ENCODE assay signal across 8 cellular contexts in the genomic region with DNA sequence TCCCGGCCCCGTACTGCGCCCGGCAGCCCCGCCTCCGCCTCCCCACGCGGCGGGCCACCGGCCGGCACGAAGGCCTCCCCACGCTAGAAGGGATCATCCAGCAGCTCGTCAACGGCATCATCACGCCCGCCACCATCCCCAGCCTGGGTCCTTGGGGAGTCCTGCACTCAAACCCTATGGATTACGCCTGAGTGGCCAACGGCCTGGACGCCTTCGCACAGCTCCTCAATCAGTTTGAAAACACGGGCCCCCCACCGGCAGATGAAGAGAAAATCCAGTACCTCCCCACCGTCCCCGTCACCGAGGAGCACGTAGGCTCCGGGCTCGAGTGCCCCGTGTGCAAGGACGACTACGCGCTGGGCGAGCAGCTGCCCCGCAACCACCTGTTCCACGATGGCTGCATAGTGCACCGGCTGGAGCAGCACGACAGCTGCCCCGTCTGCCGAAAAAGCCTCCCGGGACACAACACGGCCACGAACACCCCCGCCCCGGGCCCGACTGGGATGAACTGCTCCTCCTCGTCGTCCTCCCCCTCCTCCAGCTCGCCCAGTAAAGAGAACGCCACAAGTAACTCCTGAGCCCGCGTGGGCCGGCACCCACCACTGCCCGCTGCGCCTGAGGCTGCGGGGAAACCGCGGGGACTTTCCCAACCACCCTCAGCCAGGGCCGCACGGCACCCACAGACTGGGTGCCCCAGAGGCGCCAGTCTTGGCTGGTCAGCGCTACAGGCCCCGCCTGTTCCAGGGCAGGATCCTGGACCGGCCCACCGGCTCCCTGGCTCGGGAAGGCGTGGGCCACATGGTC. TPM values are rescaled to one million over a fixed set of nuclear protein-coding genes. Genes with fewer than 3 reads are reported as not detected.
DNase-seq lines count a peak whose midpoint lies in the region; ATAC-seq and TF ChIP-seq lines count a peak whose summit lies in the region.

No MANE protein-coding gene starts in this region.

- no peak overlapping the region for H3K27ac Mint-ChIP-seq in activated CD4-positive, alpha-beta T cell treated with anti-CD3 and anti-CD28 coated beads, Interleukin-2, amount 10 ng/mL, durations not matched to agents 7 days and 5 days

- peaks cover 64% of the 10 kb centered on the region for H3K27me3 Mint-ChIP-seq in activated CD4-positive, alpha-beta T cell treated with anti-CD3 and anti-CD28 coated beads, Interleukin-2, amount 10 ng/mL, durations not matched to agents 7 days and 5 days

- CTCF ChIA-PET in activated CD4-positive, alpha-beta T cell treated with anti-CD3 and anti-CD28 coated beads, Interleukin-2, amount 10 ng/mL, durations not matched to agents 7 days and 5 days (lab: Charles Lee) = interaction anchor here (0.7 to 2.1 kb wide), 4 partner anchors 10 to 247 kb away, joined by 3 to 6 read pairs (median 3); no protein-coding TSS in a partner anchor

- peak overlapping the region; percentile 42 for H3K4me3 ChIP-seq in epithelial cell of proximal tubule (ENCODE audit: low read depth, low read length)

- ATAC-seq in HG02571 (IDR thresholded peaks at IDR 0.05; ENCODE audit: unreplicated experiment) (peak; percentile 77), sciatic nerve (peak; percentile 72), HG03097 (IDR thresholded peaks at IDR 0.05; ENCODE audit: low FRiP score, unreplicated experiment) (no peak)

- TF ChIP-seq CTCF in epithelial cell of proximal tubule (conservative IDR thresholded peaks at IDR 0.05; ENCODE audit: low read depth, low read length) = no peak

- POLR2A ChIA-PET in activated CD4-positive, alpha-beta T cell treated with anti-CD3 and anti-CD28 coated beads, Interleukin-2, amount 10 ng/mL, durations not matched to agents 7 days and 5 days (lab: Charles Lee) = interaction anchor here (0.5 to 0.6 kb wide), 3 partner anchors 14 to 93 kb away, joined by 3 to 6 read pairs (median 3); no protein-coding TSS in a partner anchor

- peak; percentile 33 for DNase-seq in COLO668 (lab: John Stamatoyannopoulos, UW; ENCODE audit: unreplicated experiment)
- peak; percentile 13 for DNase-seq in activated CD4-positive, alpha-beta T cell treated with anti-CD3 and anti-CD28 coated beads, Interleukin-2, amount 10 ng/mL, durations not matched to agents 7 days and 5 days
- no peak for DNase-seq in epithelial cell of proximal tubule (ENCODE audit: low read depth)
- DNase-seq in sciatic nerve (ENCODE audit: low spot score) = peak; percentile 61
- no peak for DNase-seq in NCI-H345 (lab: John Stamatoyannopoulos, UW)
- DNase-seq in Ammon's horn (ENCODE audit: low spot score) = no peak

- intact Hi-C loops in sciatic nerve (cut with DNase I) = no loop called here

- H3K4me1 Mint-ChIP-seq in activated CD4-positive, alpha-beta T cell treated with anti-CD3 and anti-CD28 coated beads, Interleukin-2, amount 10 ng/mL, durations not matched to agents 7 days and 5 days = peaks cover 17% of the 10 kb centered on the region

- no peaks in the 10 kb centered on the region for H3K9me3 Mint-ChIP-seq in activated CD4-positive, alpha-beta T cell treated with anti-CD3 and anti-CD28 coated beads, Interleukin-2, amount 10 ng/mL, durations not matched to agents 7 days and 5 days

- peak overlapping the region; percentile 54 for H3K4me3 Mint-ChIP-seq in activated CD4-positive, alpha-beta T cell treated with anti-CD3 and anti-CD28 coated beads, Interleukin-2, amount 10 ng/mL, durations not matched to agents 7 days and 5 days

- H3K36me3 Mint-ChIP-seq in activated CD4-positive, alpha-beta T cell treated with anti-CD3 and anti-CD28 coated beads, Interleukin-2, amount 10 ng/mL, durations not matched to agents 7 days and 5 days (ENCODE audit: low read depth) = peaks cover 3% of the 10 kb centered on the region

RNA-seq across cellular contexts. Expression of a gene that starts 39.0 kb away (rescaled TPM):
- 10 to 100 TPM; 25.4 to 29.7 TPM for total RNA-seq in activated CD4-positive, alpha-beta T cell treated with anti-CD3 and anti-CD28 coated beads, Interleukin-2, amount 10 ng/mL, durations not matched to agents 7 days and 5 days
- total RNA-seq in epithelial cell of proximal tubule (29.8 and 44.2 TPM in 2 replicates), sciatic nerve (25.3 TPM)

Comparison
In these comparisons a context has a peak if more than half of its experiments do, and no peak if none do; other contexts are left out.
1. DNase-seq: peak in COLO668 (single experiment), activated CD4-positive, alpha-beta T cell treated with anti-CD3 and anti-CD28 coated beads, Interleukin-2, amount 10 ng/mL, durations not matched to agents 7 days and 5 days (single experiment) and sciatic nerve (single experiment); none in epithelial cell of proximal tubule (single experiment), NCI-H345 (single experiment) and Ammon's horn (single experiment).